16 cellular contexts compared by ENCODE assay signal in the genomic region with DNA sequence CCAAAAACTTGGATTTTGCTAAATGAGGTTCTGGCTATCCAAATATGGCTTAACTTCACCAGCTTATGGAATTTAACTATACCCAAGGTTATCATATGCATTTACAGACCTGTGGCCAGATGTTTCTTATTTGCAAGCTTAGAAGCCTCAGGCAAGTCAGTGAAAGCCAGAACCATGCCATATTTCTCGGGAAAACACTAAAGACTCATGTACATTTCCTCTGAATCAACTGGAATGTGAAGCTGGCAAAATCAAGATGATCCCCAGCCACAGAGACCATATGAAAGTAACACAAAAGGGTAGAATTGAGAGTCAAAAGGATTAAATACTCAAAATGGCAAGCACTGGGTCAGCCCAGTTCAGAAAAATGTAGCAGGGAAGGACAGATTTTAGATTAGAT.
DNase-seq lines count a peak whose midpoint lies in the region; ATAC-seq and TF ChIP-seq lines count a peak whose summit lies in the region.
"Had no signal": no experiment of that assay in that cellular context is flagged by ENCODE, and none has a peak within 500 bp of the region (broad histone marks: within the 10 kb centered on the region; RNA-seq: fewer than 3 reads in every experiment).

No MANE protein-coding gene starts in this region.

- H3K4me3 ChIP-seq in choroid plexus epithelial cell (ENCODE audit: low read depth, low read length), result no peak overlapping the region
- H3K4me3 ChIP-seq in fibroblast of the aortic adventitia (ENCODE audit: low read depth, low read length), result no peak overlapping the region

- H3K27me3 Mint-ChIP-seq in T-cell, result peaks cover 0 to 6% of the 10 kb centered on the region in 2 donors
- H3K27me3 Mint-ChIP-seq: CD4-positive, CD25-positive, alpha-beta regulatory T cell had no signal

- POLR2A ChIA-PET in T-cell (lab: Charles Lee), result no interaction called here

- no peak overlapping the region for H3K27ac Mint-ChIP-seq in T-cell
- H3K27ac Mint-ChIP-seq: CD4-positive, CD25-positive, alpha-beta regulatory T cell; CD8-positive, alpha-beta memory T cell had no signal

- CTCF ChIA-PET in T-cell (lab: Charles Lee), result no interaction called here

- no peaks in the 10 kb centered on the region for H3K36me3 Mint-ChIP-seq in T-cell
- H3K36me3 Mint-ChIP-seq: CD4-positive, CD25-positive, alpha-beta regulatory T cell; CD8-positive, alpha-beta memory T cell had no signal

- H3K4me3 Mint-ChIP-seq in T-cell, result no peak overlapping the region
- H3K4me3 Mint-ChIP-seq: CD4-positive, CD25-positive, alpha-beta regulatory T cell; CD8-positive, alpha-beta memory T cell had no signal

- peak; percentile 49 for DNase-seq in EH (ENCODE audit: low read depth)
- peak; percentile 37 for DNase-seq in NCI-H226
- peak; percentile 9 for DNase-seq in choroid plexus epithelial cell (ENCODE audit: low read depth)
- DNase-seq in fibroblast of the aortic adventitia (ENCODE audit: low read depth), result peak; percentile 59
- DNase-seq in NCI-H1694 (lab: John Stamatoyannopoulos, UW), result no peak
- no peak for DNase-seq in hepatic stellate cell (ENCODE audit: low spot score)
- no peak for DNase-seq in T-cell
- DNase-seq: BE2C; C1 segment of cervical spinal cord; CD4-positive, CD25-positive, alpha-beta regulatory T cell; CD8-positive, alpha-beta memory T cell; COR-L47; DMS 273 treated with DMSO at 0.1 percent for 48 hours; GF-D8; HCEC 1CT had no signal

- no peak for ATAC-seq in GM19351 (IDR thresholded peaks at IDR 0.05; ENCODE audit: unreplicated experiment)
- ATAC-seq in T-cell (replicated peaks in 1 of 4), result no peak

- no peaks in the 10 kb centered on the region for H3K9me3 Mint-ChIP-seq in T-cell
- H3K9me3 Mint-ChIP-seq: CD8-positive, alpha-beta memory T cell had no signal

- TF ChIP-seq CTCF in choroid plexus epithelial cell (conservative IDR thresholded peaks at IDR 0.05; ENCODE audit: low read depth, low read length) (no peak), fibroblast of the aortic adventitia (IDR thresholded peaks at IDR 0.05; ENCODE audit: insufficient read depth, low read length) (no peak)

- no peaks in the 10 kb centered on the region for H3K4me1 Mint-ChIP-seq in T-cell
- H3K4me1 Mint-ChIP-seq: CD4-positive, CD25-positive, alpha-beta regulatory T cell; CD8-positive, alpha-beta memory T cell had no signal

Comparison
In these comparisons a context has a peak if more than half of its experiments do, and no peak if none do; other contexts are left out.
1. DNase-seq: peak in EH (single experiment), NCI-H226 (single experiment), choroid plexus epithelial cell (single experiment) and fibroblast of the aortic adventitia (single experiment); none in NCI-H1694 (single experiment), hepatic stellate cell (single experiment) and T-cell (0 of 34).